In genomic region chr5:56684159-56684558, GRCh38 we compare ENCODE assay signal across 13 cellular contexts.
A peak's percentile ranks its signal among the peaks of the same experiment; 100 is the strongest.
DNase-seq lines count a peak whose midpoint lies in the region; ATAC-seq and TF ChIP-seq lines count a peak whose summit lies in the region.
"Had no signal": no experiment of that assay in that cellular context is flagged by ENCODE, and none has a peak within 500 bp of the region (broad histone marks: within the 10 kb centered on the region; RNA-seq: fewer than 3 reads in every experiment).

No MANE protein-coding gene starts in this region.

- peaks cover 4% of the 10 kb centered on the region for H3F3A ChIP-seq in DOHH2 (ENCODE audit: control insufficient read depth, insufficient read depth)

- H3K4me1 ChIP-seq in DOHH2 (ENCODE audit: control insufficient read depth, low read length), result peaks cover 55% of the 10 kb centered on the region

- H3K9me3 ChIP-seq in DOHH2 (ENCODE audit: control insufficient read depth, insufficient read depth, low read length) (no peaks in the 10 kb centered on the region), T-helper 17 cell (ENCODE audit: control insufficient read depth, low read length, poor library complexity, severe bottlenecking) (peaks cover 3% of the 10 kb centered on the region)

- H3K4me1 Mint-ChIP-seq in T-helper 17 cell (peaks cover 53% of the 10 kb centered on the region), type B pancreatic cell (ENCODE audit: unreplicated experiment) (peaks cover 33% of the 10 kb centered on the region)

- H3K36me3 ChIP-seq in DOHH2 (ENCODE audit: control insufficient read depth, low read length), result no peaks in the 10 kb centered on the region

- peak overlapping the region; percentile 41; the same call in 1 of the 2 replicates for H3K4me2 ChIP-seq in DOHH2 (ENCODE audit: low read length)

- H3K79me2 ChIP-seq in DOHH2 (ENCODE audit: control insufficient read depth, low read length), result no peaks in the 10 kb centered on the region

- no peak for DNase-seq in T-helper 17 cell
- peak; percentile 60 for DNase-seq in left kidney (ENCODE audit: low read depth, low spot score)
- no peak for DNase-seq in type B pancreatic cell (ENCODE audit: extremely low spot score, unreplicated experiment)
- DNase-seq in kidney glomerular epithelial cell (lab: John Stamatoyannopoulos, UW), result no peak
- no peak for DNase-seq in C1 segment of cervical spinal cord (lab: John Stamatoyannopoulos, UW)
- DNase-seq: AML-193, NCI-H1694, NCI-H2107, NCI-H226, NCI-H526 treated with DMSO at 0.1 percent for 48 hours had no signal

- H3K9me2 ChIP-seq in DOHH2 (replicated peaks; ENCODE audit: control insufficient read depth, low read length), result no peaks in the 10 kb centered on the region

- H3K4me3 Mint-ChIP-seq in T-helper 17 cell, result no peak overlapping the region
- no peak overlapping the region for H3K4me3 Mint-ChIP-seq in type B pancreatic cell

- H3K36me3 Mint-ChIP-seq in T-helper 17 cell (ENCODE audit: low read depth) (peaks cover 3% of the 10 kb centered on the region), type B pancreatic cell (no peaks in the 10 kb centered on the region)

- H3K9me3 Mint-ChIP-seq in type B pancreatic cell, result peaks cover 10% of the 10 kb centered on the region

- H3K27me3 Mint-ChIP-seq in T-helper 17 cell, result no peaks in the 10 kb centered on the region
- no peaks in the 10 kb centered on the region for H3K27me3 Mint-ChIP-seq in type B pancreatic cell

- no peaks in the 10 kb centered on the region for H3K27me3 ChIP-seq in DOHH2 (ENCODE audit: control insufficient read depth, low read length)

- ATAC-seq in T-helper 17 cell, result no peak
- no peak for ATAC-seq in GM21528 (IDR thresholded peaks at IDR 0.05; ENCODE audit: low FRiP score, unreplicated experiment)
- ATAC-seq: HCT116 had no signal

- H3K4me3 ChIP-seq in DOHH2 (ENCODE audit: low read length), result no peak overlapping the region

- no peak overlapping the region for H3K27ac ChIP-seq in DOHH2 (ENCODE audit: low read depth, low read length)

- H3K27ac Mint-ChIP-seq in T-helper 17 cell, result peak overlapping the region; percentile 97
- H3K27ac Mint-ChIP-seq in type B pancreatic cell, result peak overlapping the region; percentile 3

- H4K20me1 ChIP-seq in DOHH2 (ENCODE audit: control insufficient read depth, insufficient read depth, low read depth, low read length), result no peaks in the 10 kb centered on the region

- TF ChIP-seq CTCF in DOHH2 (IDR thresholded peaks at IDR 0.05; ENCODE audit: low read depth, low read length, poor library complexity, severe bottlenecking) (no peak), type B pancreatic cell (conservative IDR thresholded peaks at IDR 0.05) (no peak)
